In genomic region chr22:17036842-17037711, GRCh38 we compare ENCODE assay signal across 9 cellular contexts. TPM values are rescaled to one million over a fixed set of nuclear protein-coding genes. Genes with fewer than 3 reads are reported as not detected.
DNase-seq lines count a peak whose midpoint lies in the region; ATAC-seq and TF ChIP-seq lines count a peak whose summit lies in the region.
"Not testable (repeated sequence)": the region's sequence is repeated elsewhere in the genome, so short reads cannot be mapped to it uniquely, and the experiment has no call there.
"Had no signal": no experiment of that assay in that cellular context is flagged by ENCODE, and none has a peak within 500 bp of the region (broad histone marks: within the 10 kb centered on the region; RNA-seq: fewer than 3 reads in every experiment).

No MANE protein-coding gene starts in this region.

- not testable (repeated sequence) for H3K36me3 Mint-ChIP-seq in CD8-positive, alpha-beta T cell; activated CD8-positive, alpha-beta T cell treated with anti-CD3 and anti-CD28 coated beads, Interleukin-2, amount 10 ng/mL, durations not matched to agents 7 days and 5 days (ENCODE audit: low read depth); effector memory CD8-positive, alpha-beta T cell (ENCODE audit: insufficient read depth); stimulated activated naive CD8-positive, alpha-beta T cell treated with anti-CD3 and anti-CD28 coated beads, Interleukin-15, Interleukin-2, amounts not matched to agents 100 ng/mL and 50 ng/mL, for 24 hours (ENCODE audit: low read depth)

- 28 to 50% methylated on average over 2 to 31 of the region's 56 CpGs for WGBS in lower leg skin, 2 donors

- H3K36me3 ChIP-seq in CD8-positive, alpha-beta T cell (ENCODE audit: insufficient read depth, low read length) = not testable (repeated sequence)

- not testable (repeated sequence) for H3K4me1 Mint-ChIP-seq in CD8-positive, alpha-beta T cell (ENCODE audit: low read depth); activated CD8-positive, alpha-beta T cell treated with anti-CD3 and anti-CD28 coated beads, Interleukin-2, amount 10 ng/mL, durations not matched to agents 7 days and 5 days (ENCODE audit: low read depth); effector memory CD8-positive, alpha-beta T cell (ENCODE audit: low read depth in 2 of 2); stimulated activated naive CD8-positive, alpha-beta T cell treated with anti-CD3 and anti-CD28 coated beads, Interleukin-15, Interleukin-2, amounts not matched to agents 100 ng/mL and 50 ng/mL, for 24 hours (ENCODE audit: low read depth)

- H3K9me3 Mint-ChIP-seq in CD8-positive, alpha-beta T cell; activated CD8-positive, alpha-beta T cell treated with anti-CD3 and anti-CD28 coated beads, Interleukin-2, amount 10 ng/mL, durations not matched to agents 7 days and 5 days (ENCODE audit: insufficient read depth); effector memory CD8-positive, alpha-beta T cell; stimulated activated naive CD8-positive, alpha-beta T cell treated with anti-CD3 and anti-CD28 coated beads, Interleukin-15, Interleukin-2, amounts not matched to agents 100 ng/mL and 50 ng/mL, for 24 hours: not testable (repeated sequence)

- intact Hi-C loops in CD8-positive, alpha-beta T cell (cut with DNase I, micrococcal nuclease); lower leg skin (cut with DNase I; ENCODE audit: low total_unique reads): not testable (repeated sequence)

- H3K4me3 Mint-ChIP-seq in CD8-positive, alpha-beta T cell = peak overlapping the region; percentile 60
- H3K4me3 Mint-ChIP-seq in activated CD8-positive, alpha-beta T cell treated with anti-CD3 and anti-CD28 coated beads, Interleukin-2, amount 10 ng/mL, durations not matched to agents 7 days and 5 days = peak overlapping the region; percentile 48
- H3K4me3 Mint-ChIP-seq in effector memory CD8-positive, alpha-beta T cell = peak overlapping the region; percentile 25 to 38
- peak overlapping the region; percentile 60 for H3K4me3 Mint-ChIP-seq in stimulated activated naive CD8-positive, alpha-beta T cell treated with anti-CD3 and anti-CD28 coated beads, Interleukin-15, Interleukin-2, amounts not matched to agents 100 ng/mL and 50 ng/mL, for 24 hours

- peak; percentile 80 for ATAC-seq in CD8-positive, alpha-beta T cell
- peak; percentile 58 for ATAC-seq in GM19438 (IDR thresholded peaks at IDR 0.05; ENCODE audit: low read depth, unreplicated experiment)
- peak; percentile 59 for ATAC-seq in HG03139 (IDR thresholded peaks at IDR 0.05; ENCODE audit: unreplicated experiment)
- peak; percentile 82 for ATAC-seq in activated CD8-positive, alpha-beta T cell treated with anti-CD3 and anti-CD28 coated beads, Interleukin-2, amount 10 ng/mL, durations not matched to agents 7 days and 5 days
- ATAC-seq in effector memory CD8-positive, alpha-beta T cell (replicated peaks) = peak; percentile 73

- POLR2A ChIA-PET in CD8-positive, alpha-beta T cell (lab: Charles Lee); activated CD8-positive, alpha-beta T cell treated with anti-CD3 and anti-CD28 coated beads, Interleukin-2, amount 10 ng/mL, durations not matched to agents 7 days and 5 days (lab: Charles Lee): not testable (repeated sequence)

- H3K9me3 ChIP-seq in CD8-positive, alpha-beta T cell (ENCODE audit: low read length) = not testable (repeated sequence)

- CTCF ChIA-PET in CD8-positive, alpha-beta T cell (lab: Charles Lee); activated CD8-positive, alpha-beta T cell treated with anti-CD3 and anti-CD28 coated beads, Interleukin-2, amount 10 ng/mL, durations not matched to agents 7 days and 5 days (lab: Charles Lee): not testable (repeated sequence)

- not testable (repeated sequence) for H3K27ac Mint-ChIP-seq in CD8-positive, alpha-beta T cell; activated CD8-positive, alpha-beta T cell treated with anti-CD3 and anti-CD28 coated beads, Interleukin-2, amount 10 ng/mL, durations not matched to agents 7 days and 5 days; effector memory CD8-positive, alpha-beta T cell
- peak overlapping the region; percentile 72 for H3K27ac Mint-ChIP-seq in stimulated activated naive CD8-positive, alpha-beta T cell treated with anti-CD3 and anti-CD28 coated beads, Interleukin-15, Interleukin-2, amounts not matched to agents 100 ng/mL and 50 ng/mL, for 24 hours

- not testable (repeated sequence) for H3K27ac ChIP-seq in CD8-positive, alpha-beta T cell (ENCODE audit: low read depth, low read length)

- not testable (repeated sequence) for TF ChIP-seq POLR2A in lower leg skin (IDR thresholded peaks at IDR 0.05)

- peaks cover 17% of the 10 kb centered on the region for H3K27me3 Mint-ChIP-seq in CD8-positive, alpha-beta T cell (ENCODE audit: low read depth)
- peaks cover 18% of the 10 kb centered on the region for H3K27me3 Mint-ChIP-seq in activated CD8-positive, alpha-beta T cell treated with anti-CD3 and anti-CD28 coated beads, Interleukin-2, amount 10 ng/mL, durations not matched to agents 7 days and 5 days (ENCODE audit: low read depth)
- H3K27me3 Mint-ChIP-seq in effector memory CD8-positive, alpha-beta T cell = peaks cover 33 to 35% of the 10 kb centered on the region in 2 donors
- peaks cover 22% of the 10 kb centered on the region for H3K27me3 Mint-ChIP-seq in stimulated activated naive CD8-positive, alpha-beta T cell treated with anti-CD3 and anti-CD28 coated beads, Interleukin-15, Interleukin-2, amounts not matched to agents 100 ng/mL and 50 ng/mL, for 24 hours

- H3K4me3 ChIP-seq in CD8-positive, alpha-beta T cell (ENCODE audit: low read depth, low read length) = peak overlapping the region; percentile 39
- H3K4me3 ChIP-seq in lower leg skin (ENCODE audit: low read depth, poor library complexity, severe bottlenecking) = peak overlapping the region; percentile 44

- H3K27me3 ChIP-seq in CD8-positive, alpha-beta T cell (ENCODE audit: insufficient read depth, low read length) = not testable (repeated sequence)

- TF ChIP-seq CTCF in CD8-positive, alpha-beta T cell (IDR thresholded peaks at IDR 0.05); lower leg skin (IDR thresholded peaks at IDR 0.05): not testable (repeated sequence)

- DNase-seq in CD8-positive, alpha-beta T cell; activated CD8-positive, alpha-beta T cell treated with anti-CD3 and anti-CD28 coated beads, Interleukin-2, amount 10 ng/mL, durations not matched to agents 7 days and 5 days; effector memory CD8-positive, alpha-beta T cell: not testable (repeated sequence)
- peak; percentile 20 for DNase-seq in NCI-H510A treated with DMSO at 0.1 percent for 48 hours (lab: John Stamatoyannopoulos, UW)
- peak in 1 of 2 donors; percentile 90 for DNase-seq in lower leg skin (ENCODE audit: low spot score in 2 of 2)

- not testable (repeated sequence) for H3K4me1 ChIP-seq in CD8-positive, alpha-beta T cell (ENCODE audit: insufficient read depth, low read length)

RNA-seq across cellular contexts. Expression of gene GAB4, which starts 29.1 kb away (rescaled TPM):
- under 1 TPM in 1 of 2 experiments, not detected in 1; 0.16 TPM for total RNA-seq in CD8-positive, alpha-beta T cell
- total RNA-seq in activated CD8-positive, alpha-beta T cell treated with anti-CD3 and anti-CD28 coated beads, Interleukin-2, amount 10 ng/mL, durations not matched to agents 7 days and 5 days = not detected
- total RNA-seq in lower leg skin = under 1 TPM in 3 of 4 donors, not detected in 1; 0.16 to 0.61 (median 0.46) TPM
- total RNA-seq: urinary bladder had no signal

RNA-seq across cellular contexts. Expression of gene IL17RA, which starts 47.7 kb away (rescaled TPM):
- 10 to 100 TPM; 20.4 to 24.7 TPM for total RNA-seq in CD8-positive, alpha-beta T cell
- 10 to 100 TPM; 41.7 to 43.4 TPM for total RNA-seq in activated CD8-positive, alpha-beta T cell treated with anti-CD3 and anti-CD28 coated beads, Interleukin-2, amount 10 ng/mL, durations not matched to agents 7 days and 5 days
- 10 to 100 TPM; 17.6 to 30.6 (median 21.3) TPM for total RNA-seq in lower leg skin
